Comparison of ENCODE assay signal across 13 cellular contexts in genomic region chr21:44463716-44464115, GRCh38.
"Had no signal": no experiment of that assay in that cellular context is flagged by ENCODE, and none has a peak within 500 bp of the region (broad histone marks: within the 10 kb centered on the region; RNA-seq: fewer than 3 reads in every experiment).

No MANE protein-coding gene starts in this region.

- H3K27me3 ChIP-seq: ascending aorta, cardiac muscle cell, hepatocyte, tibial nerve had no signal

- H3K4me1 ChIP-seq: ascending aorta had no signal

- H3K79me2 ChIP-seq: hepatocyte had no signal

- DNase-seq: activated CD4-positive, alpha-beta memory T cell treated with anti-CD3 and anti-CD28 coated beads, Interleukin-2, amount 10 ng/mL, durations not matched to agents 7 days and 5 days; activated CD4-positive, alpha-beta T cell treated with anti-CD3 and anti-CD28 coated beads for 1 hour; activated naive CD4-positive, alpha-beta T cell; activated T-cell treated with anti-CD3 and anti-CD28 coated beads, Interleukin-2, amount 50 U/mL, for 72 hours; effector CD4-positive, alpha-beta T cell; kidney; naive thymus-derived CD4-positive, alpha-beta T cell; SW 1271 had no signal

- H3K27ac ChIP-seq: ascending aorta, cardiac muscle cell, coronary artery, hepatocyte, tibial nerve had no signal

- FAIRE-seq: kidney had no signal

- H3K4me2 ChIP-seq: hepatocyte had no signal

- H3K4me3 ChIP-seq: ascending aorta, cardiac muscle cell, coronary artery, hepatocyte, tibial nerve had no signal

- H2AFZ ChIP-seq: hepatocyte had no signal

- H3K36me3 ChIP-seq: ascending aorta, cardiac muscle cell had no signal

- H3K9me3 ChIP-seq: ascending aorta, tibial nerve had no signal

- ATAC-seq: activated T-cell treated with anti-CD3 and anti-CD28 coated beads, Interleukin-2, amount 50 U/mL, for 72 hours; naive thymus-derived CD4-positive, alpha-beta T cell had no signal
